In genomic region chr15:68480296-68480695, GRCh38 we compare ENCODE assay signal across 19 cellular contexts. TPM values are rescaled to one million over a fixed set of nuclear protein-coding genes. Genes with fewer than 3 reads are reported as not detected.
A peak's percentile ranks its signal among the peaks of the same experiment; 100 is the strongest.
DNase-seq lines count a peak whose midpoint lies in the region; FAIRE-seq and TF ChIP-seq lines count a peak whose summit lies in the region.
"Had no signal": no experiment of that assay in that cellular context is flagged by ENCODE, and none has a peak within 500 bp of the region (broad histone marks: within the 10 kb centered on the region; RNA-seq: fewer than 3 reads in every experiment).

No MANE protein-coding gene starts in this region.

- H3K4me3 Mint-ChIP-seq in osteocyte (ENCODE audit: unreplicated experiment), result no peak overlapping the region
- H3K4me3 Mint-ChIP-seq: CD14-positive monocyte, GM23338 had no signal

- H3K27ac Mint-ChIP-seq in osteocyte (ENCODE audit: unreplicated experiment), result peak overlapping the region; percentile 94
- H3K27ac Mint-ChIP-seq: GM23338 had no signal

- DNase-seq in adipocyte (ENCODE audit: low read depth), result no peak
- DNase-seq in bronchial epithelial cell (ENCODE audit: low read depth), result no peak
- DNase-seq in osteocyte (ENCODE audit: extremely low spot score, unreplicated experiment), result no peak
- no peak for DNase-seq in tibial artery
- no peak for DNase-seq in NOMO-1 (lab: John Stamatoyannopoulos, UW; ENCODE audit: unreplicated experiment in 2 of 2)
- no peak for DNase-seq in GM10248 (ENCODE audit: extremely low spot score)
- DNase-seq in cerebellum (ENCODE audit: low spot score), result no peak
- DNase-seq: DMS 273 treated with DMSO at 0.1 percent for 48 hours, GDM1, KG1, NCI-H1417 treated with DMSO at 0.1 percent for 48 hours, NCI-H2029 treated with DMSO at 0.1 percent for 48 hours, NCI-H2171 treated with DMSO at 0.1 percent for 48 hours, NCI-H446 treated with DMSO at 0.1 percent for 48 hours, NCI-H748 treated with DMSO at 0.1 percent for 48 hours, PC-9 had no signal

- FAIRE-seq in bronchial epithelial cell (lab: Jason Lieb, UNC), result peak; percentile 40
- FAIRE-seq: GM12891 had no signal

- CTCF ChIA-PET in GM10248 (lab: Yijun Ruan, JAX), result interaction anchor here (2.5 kb wide), 1 partner anchor 12 kb away, joined by 8 read pairs; no protein-coding TSS in a partner anchor

- H3K36me3 Mint-ChIP-seq in osteocyte (ENCODE audit: unreplicated experiment), result no peaks in the 10 kb centered on the region
- H3K36me3 Mint-ChIP-seq: CD14-positive monocyte had no signal

- H3K27ac ChIP-seq in tibial artery, result peak overlapping the region; percentile 79 to 86
- H3K27ac ChIP-seq: PC-9 had no signal

- TF ChIP-seq CTCF in bronchial epithelial cell (IDR thresholded peaks at IDR 0.05; ENCODE audit: insufficient read depth, low read length, severe bottlenecking) (no peak), osteocyte (IDR thresholded peaks at IDR 0.05) (no peak), tibial artery (IDR thresholded peaks at IDR 0.05) (no peak), GM10248 (IDR thresholded peaks at IDR 0.05; ENCODE audit: control extremely low read depth, extremely low read depth, low read depth, missing control alignments) (no peak)

- H3K9me3 Mint-ChIP-seq in osteocyte (ENCODE audit: unreplicated experiment), result no peaks in the 10 kb centered on the region

- intact Hi-C loops in tibial artery (cut with DNase I; ENCODE audit: low total_unique reads), result no loop called here

- no peaks in the 10 kb centered on the region for H3K27me3 Mint-ChIP-seq in osteocyte (ENCODE audit: unreplicated experiment)

- H3K27me3 ChIP-seq in adipocyte (replicated peaks; ENCODE audit: control insufficient read depth, insufficient read depth, low read length) (no peaks in the 10 kb centered on the region), bronchial epithelial cell (ENCODE audit: control insufficient read depth, insufficient read depth, low read length) (peaks cover 1% of the 10 kb centered on the region), tibial artery (no peaks in the 10 kb centered on the region)

- POLR2A ChIA-PET in GM10248 (lab: Yijun Ruan, JAX), result no interaction called here

- peaks cover 25% of the 10 kb centered on the region for H3K4me1 ChIP-seq in adipocyte (ENCODE audit: control insufficient read depth, insufficient read depth, low read length)
- H3K4me1 ChIP-seq in tibial artery, result peaks cover 0 to 58% (median 32%) of the 10 kb centered on the region in 4 donors

- H3K36me3 ChIP-seq in adipocyte (ENCODE audit: control insufficient read depth, insufficient read depth, low read length, severe bottlenecking) (no peaks in the 10 kb centered on the region), bronchial epithelial cell (ENCODE audit: control insufficient read depth, insufficient read depth, low read length) (no peaks in the 10 kb centered on the region), tibial artery (no peaks in the 10 kb centered on the region)

- H3K9me3 ChIP-seq in adipocyte (ENCODE audit: control insufficient read depth, low read length) (no peaks in the 10 kb centered on the region), tibial artery (no peaks in the 10 kb centered on the region)

- H3K4me3 ChIP-seq in adipocyte (ENCODE audit: low read length) (no peak overlapping the region), bronchial epithelial cell (ENCODE audit: low read depth, low read length) (no peak overlapping the region), tibial artery (no peak overlapping the region)
- H3K4me3 ChIP-seq: GM23338, PC-9 had no signal

- peaks cover 55% of the 10 kb centered on the region for H3K4me1 Mint-ChIP-seq in osteocyte (ENCODE audit: unreplicated experiment)
- H3K4me1 Mint-ChIP-seq: CD14-positive monocyte had no signal

- H3K9ac ChIP-seq in adipocyte (ENCODE audit: low read length), result peak overlapping the region; percentile 69

RNA-seq across cellular contexts. Expression of gene ITGA11, which starts 48.3 kb away (rescaled TPM):
- 0.53 TPM in 1 of 2 replicates, not detected in the other for total RNA-seq in bronchial epithelial cell
- 1,149 and 1,161 TPM in 2 replicates for total RNA-seq in osteocyte
- total RNA-seq in cerebellum, result 4.2 TPM

Comparison
In these comparisons a context has a peak if more than half of its experiments do, and no peak if none do; other contexts are left out.
1. RNA of gene ITGA11, which starts 48.3 kb away (total RNA-seq): 1,149 to 1,161 TPM in osteocyte; 4.2 TPM in cerebellum (single experiment) and 0.53 TPM in bronchial epithelial cell; every median in the first group is over 100 times any median in the second.